8 cellular contexts compared by ENCODE assay signal in genomic region chr3:131381445-131382291, GRCh38. TPM values are rescaled to one million over a fixed set of nuclear protein-coding genes. Genes with fewer than 3 reads are reported as not detected.
DNase-seq lines count a peak whose midpoint lies in the region; ATAC-seq, FAIRE-seq and TF ChIP-seq lines count a peak whose summit lies in the region.

TSS of gene NUDT16 (plus strand) at chr3:131381774. CDS start at chr3:131381805, 31 bp downstream.

- no peaks in the 10 kb centered on the region for H3K27me3 ChIP-seq in keratinocyte (ENCODE audit: control insufficient read depth, extremely low read depth, insufficient read depth, low read length)

- peaks cover 15% of the 10 kb centered on the region for H3K36me3 Mint-ChIP-seq in chondrocyte (ENCODE audit: low read depth)

- H2AFZ ChIP-seq in keratinocyte (ENCODE audit: control insufficient read depth, low read length) = peak within 1 kb of the TSS; percentile 98

- H3K79me2 ChIP-seq in keratinocyte (ENCODE audit: control insufficient read depth, insufficient read depth, low read length) = peaks cover 6% of the 10 kb centered on the region

- no peak for TF ChIP-seq CTCF in AG09309 (IDR thresholded peaks at IDR 0.05; ENCODE audit: control insufficient read depth, insufficient read depth, low read depth, low read length, missing control alignments)
- peak; percentile 48 for TF ChIP-seq CTCF in chondrocyte (IDR thresholded peaks at IDR 0.05)
- TF ChIP-seq CTCF in keratinocyte (optimal IDR thresholded peaks at IDR 0.05 in 1 of 3, IDR thresholded peaks at IDR 0.05 in 1 of 3, conservative IDR thresholded peaks at IDR 0.05 in 1 of 3; ENCODE audit: extremely low read depth in 1 of 3, insufficient read depth in 2 of 3, low read length in 3 of 3) = peak in 1 of 3 experiments; percentile 24

- no peaks in the 10 kb centered on the region for H3K27me3 Mint-ChIP-seq in chondrocyte (ENCODE audit: low read depth)

- H3K4me3 ChIP-seq in AG09309 (ENCODE audit: control insufficient read depth, low read depth, low read length) = peak within 1 kb of the TSS; percentile 89
- peak within 1 kb of the TSS; percentile 85 to 92 (median 90) for H3K4me3 ChIP-seq in keratinocyte (ENCODE audit: control insufficient read depth in 2 of 3, extremely low read depth in 1 of 3, insufficient read depth in 2 of 3, low read depth in 1 of 3, low read length in 3 of 3)

- H3K27ac Mint-ChIP-seq in chondrocyte (ENCODE audit: unreplicated experiment) = peak within 1 kb of the TSS; percentile 98

- ATAC-seq in GM19023 (IDR thresholded peaks at IDR 0.05; ENCODE audit: unreplicated experiment) (peak; percentile 99), HG03196 (IDR thresholded peaks at IDR 0.05; ENCODE audit: unreplicated experiment) (peak; percentile 98)

- dilution Hi-C loops in keratinocyte (cut with MboI; ENCODE audit: extremely low pct_ligation_motif_present, low sequenced_read_pairs) = no loop called here

- H3K4me2 ChIP-seq in keratinocyte (ENCODE audit: control insufficient read depth, extremely low read depth, insufficient read depth, low read depth, low read length) = peak within 1 kb of the TSS; percentile 96

- H3K36me3 ChIP-seq in keratinocyte (ENCODE audit: control insufficient read depth in 2 of 2, extremely low read depth in 1 of 2, insufficient read depth in 2 of 2, low read length in 2 of 2) = peaks cover 5 to 8% of the 10 kb centered on the region in 2 experiments

- peak within 1 kb of the TSS; percentile 98 for H3K4me3 Mint-ChIP-seq in chondrocyte (ENCODE audit: unreplicated experiment)

- no peaks in the 10 kb centered on the region for H3K9me3 ChIP-seq in keratinocyte (ENCODE audit: control insufficient read depth, low read depth, low read length)

- no peaks in the 10 kb centered on the region for H4K20me1 ChIP-seq in keratinocyte (ENCODE audit: control insufficient read depth, extremely low read depth, insufficient read depth, low read length)

- peaks cover 2% of the 10 kb centered on the region for H3K9me3 Mint-ChIP-seq in chondrocyte (ENCODE audit: low read depth)

- peak within 1 kb of the TSS; percentile 65 for H3K27ac ChIP-seq in keratinocyte (ENCODE audit: control insufficient read depth, insufficient read depth, low read length)

- H3K4me1 Mint-ChIP-seq in chondrocyte (ENCODE audit: low read depth) = peaks cover 24% of the 10 kb centered on the region

- FAIRE-seq in keratinocyte (lab: Jason Lieb, UNC) = peak; percentile 53

- peak; percentile 96 for DNase-seq in AG09309 (ENCODE audit: low read depth)
- DNase-seq in NCI-H460 (ENCODE audit: extremely low read depth, low read depth) = peak; percentile 97
- DNase-seq in activated CD4-positive, alpha-beta T cell treated with anti-CD3 and anti-CD28 coated beads for 24 hours (ENCODE audit: low read depth in 2 of 2) = peak; percentile 93 to 94
- peak; percentile 100 for DNase-seq in chondrocyte (ENCODE audit: low spot score)
- peak; percentile 87 for DNase-seq in keratinocyte (ENCODE audit: low read depth, low spot score)
- DNase-seq in stimulated activated CD4-positive, alpha-beta T cell treated with anti-CD3 and anti-CD28 coated beads, Interleukin-12 subunit alpha, Interleukin-12 subunit beta, amount 100 ng/mL, for 48 hours (ENCODE audit: low read depth in 2 of 3, low spot score in 1 of 3) = peak; percentile 93 to 96 (median 94)

- peaks cover 5% of the 10 kb centered on the region for H3K4me1 ChIP-seq in keratinocyte (ENCODE audit: control insufficient read depth, extremely low read depth, insufficient read depth, low read length)

- no peaks in the 10 kb centered on the region for H3K9me1 ChIP-seq in keratinocyte (ENCODE audit: control insufficient read depth, extremely low read depth, insufficient read depth, low read length)

- peak within 1 kb of the TSS; percentile 83 for H3K9ac ChIP-seq in keratinocyte (ENCODE audit: control insufficient read depth, extremely low read depth, insufficient read depth, low read length)

RNA-seq across cellular contexts. Expression of gene NUDT16, which starts in this region (rescaled TPM):
- 6.5 and 7.6 TPM in 2 replicates for total RNA-seq in NCI-H460 (2014; rRNA removed; shearing (Covaris generic))
- 19.7 and 20.8 TPM in 2 replicates for polyA plus RNA-seq in NCI-H460 (2014; cell fraction: nucleus; rRNA removed)
- 11.5 to 14.2 TPM (median 11.6 TPM) in 3 replicates for total RNA-seq in chondrocyte
- polyA plus RNA-seq in keratinocyte = 3.6 to 6.9 TPM (median 6.4 TPM) in 3 replicates
- 6.9 TPM for polyA plus RNA-seq in keratinocyte (2011; ENCODE audit: low read depth)
- 6.2 and 6.6 TPM in 2 replicates for polyA plus RNA-seq in keratinocyte (2011; cell fraction: cytosol; rRNA removed)
- 11.2 and 11.7 TPM in 2 replicates for polyA plus RNA-seq in keratinocyte (2011; cell fraction: nucleus; rRNA removed)
- polyA plus RNA-seq in keratinocyte (2012; ENCODE audit: low replicate concordance) = 6.1 and 9.8 TPM in 2 replicates
- polyA minus RNA-seq in keratinocyte = 4.0 to 4.3 TPM (median 4.0 TPM) in 3 replicates
- 10.6 TPM for polyA minus RNA-seq in keratinocyte (2011; cell fraction: cytosol; rRNA and poly(A)+ RNA removed)
- polyA minus RNA-seq in keratinocyte (2011; cell fraction: nucleus; rRNA and poly(A)+ RNA removed) = 4.6 and 5.9 TPM in 2 replicates

Comparison
In these comparisons a context has a peak if more than half of its experiments do, and no peak if none do; other contexts are left out.
1. Peak in every context shown above with its lines: DNase-seq, ATAC-seq, H3K4me3 ChIP-seq and H3K27ac ChIP-seq.